In the genomic region with DNA sequence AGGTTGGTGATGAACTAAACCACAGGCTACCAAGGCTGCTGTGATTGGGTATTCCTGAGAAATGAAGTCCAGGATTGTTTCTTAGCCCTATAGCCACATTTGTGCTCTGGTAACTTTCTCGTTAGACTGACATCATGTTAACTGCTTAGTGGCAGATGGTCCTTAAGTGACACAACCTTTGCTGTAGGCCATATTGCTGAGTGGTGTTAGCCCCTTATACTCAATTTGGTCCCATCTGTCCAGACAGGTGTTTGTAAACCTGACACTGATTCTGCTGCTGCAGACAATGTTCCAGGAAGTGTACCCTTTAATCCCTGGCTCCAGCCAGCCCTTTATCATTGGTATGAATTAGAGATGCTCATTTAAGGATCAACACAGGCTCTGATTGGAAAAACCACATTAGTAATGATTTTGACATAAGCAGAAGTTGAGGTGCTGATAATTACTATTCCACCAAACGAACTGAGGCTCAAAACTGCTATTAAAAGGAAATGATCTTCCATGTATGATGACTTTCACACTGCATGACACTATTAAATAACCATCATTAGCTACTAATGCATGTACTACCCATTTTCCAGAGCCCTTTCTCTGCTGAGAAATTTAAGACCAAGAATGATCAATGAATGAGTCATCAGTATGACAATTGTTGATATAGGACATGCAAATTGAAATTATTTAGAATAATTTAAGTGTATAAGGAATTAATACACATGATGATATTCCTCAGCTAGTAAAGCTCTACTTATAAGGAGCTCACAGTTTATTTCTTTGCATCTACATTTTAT, we compare ENCODE assay signal across 11 cellular contexts. TPM values are rescaled to one million over a fixed set of nuclear protein-coding genes. Genes with fewer than 3 reads are reported as not detected.
"Had no signal": no experiment of that assay in that cellular context is flagged by ENCODE, and none has a peak within 500 bp of the region (broad histone marks: within the 10 kb centered on the region; RNA-seq: fewer than 3 reads in every experiment).

No MANE protein-coding gene starts in this region.

- H3K4me3 ChIP-seq: upper lobe of right lung had no signal

- H3K9me3 ChIP-seq: upper lobe of right lung had no signal

- ATAC-seq: activated T-cell treated with anti-CD3 and anti-CD28 coated beads, Interleukin-2, amount 50 U/mL, for 4 hours; stimulated activated naive CD8-positive, alpha-beta T cell treated with anti-CD3 and anti-CD28 coated beads, Interleukin-15, Interleukin-2, amounts not matched to agents 100 U/mL and 50 U/mL, for 24 hours; upper lobe of right lung had no signal

- H3K4me1 ChIP-seq: upper lobe of right lung had no signal

- DNase-seq: activated CD4-positive, alpha-beta memory T cell treated with anti-CD3 and anti-CD28 coated beads for 36 hours; activated effector memory CD4-positive, alpha-beta T cell treated with anti-CD3 and anti-CD28 coated beads, Interleukin-2, amount 50 U/mL, for 16 hours; activated T-cell treated with anti-CD3 and anti-CD28 coated beads, Interleukin-2, amount 50 U/mL, for 4 hours; dermis blood vessel endothelial cell; erythroblast; hypothalamus; stimulated activated CD4-positive, alpha-beta T cell treated with anti-CD3 and anti-CD28 coated beads, Interleukin-4, amount 100 ng/mL, for 1 hour; stimulated activated CD8-positive, alpha-beta memory T cell treated with anti-CD3 and anti-CD28 coated beads, Interleukin-4, amount 100 ng/mL, for 48 hours; stimulated activated naive CD8-positive, alpha-beta T cell treated with anti-CD3 and anti-CD28 coated beads, Interleukin-15, Interleukin-2, amounts not matched to agents 100 U/mL and 50 U/mL, for 24 hours; upper lobe of right lung had no signal

- H3K36me3 ChIP-seq: upper lobe of right lung had no signal

- H3K27ac ChIP-seq: upper lobe of right lung had no signal

RNA-seq across cellular contexts. Expression of gene SSTR1, which starts 3.6 kb away (rescaled TPM):
- total RNA-seq: activated CD4-positive, alpha-beta memory T cell treated with anti-CD3 and anti-CD28 coated beads for 36 hours; activated T-cell treated with anti-CD3 and anti-CD28 coated beads, Interleukin-2, amount 50 U/mL, for 4 hours; osteocyte had no signal

RNA-seq across cellular contexts. Expression of gene CLEC14A, which starts 51.8 kb away (rescaled TPM):
- total RNA-seq: activated CD4-positive, alpha-beta memory T cell treated with anti-CD3 and anti-CD28 coated beads for 36 hours; osteocyte had no signal
